Comparison of ENCODE assay signal across 12 cellular contexts in genomic region chr7:76283254-76284159, GRCh38. TPM values are rescaled to one million over a fixed set of nuclear protein-coding genes. Genes with fewer than 3 reads are reported as not detected.
DNase-seq lines count a peak whose midpoint lies in the region; ATAC-seq, FAIRE-seq and TF ChIP-seq lines count a peak whose summit lies in the region.
"Had no signal": no experiment of that assay in that cellular context is flagged by ENCODE, and none has a peak within 500 bp of the region (broad histone marks: within the 10 kb centered on the region; RNA-seq: fewer than 3 reads in every experiment).

No MANE protein-coding gene starts in this region.

- no peak for TF ChIP-seq POLR2A in GM12891 (IDR thresholded peaks at IDR 0.05; ENCODE audit: low read depth, low read length)

- H3K4me2 ChIP-seq in keratinocyte (ENCODE audit: control insufficient read depth, extremely low read depth, insufficient read depth, low read depth, low read length) = peak overlapping the region; percentile 32

- H3K27me3 ChIP-seq in keratinocyte (ENCODE audit: control insufficient read depth, extremely low read depth, insufficient read depth, low read length) (peaks cover 36% of the 10 kb centered on the region), thoracic aorta (replicated peaks; ENCODE audit: insufficient read depth) (no peaks in the 10 kb centered on the region)

- no peaks in the 10 kb centered on the region for H3K9me3 Mint-ChIP-seq in activated T-cell treated with anti-CD3 and anti-CD28 coated beads, Interleukin-2, amount 50 U/mL, for 4 hours
- no peaks in the 10 kb centered on the region for H3K9me3 Mint-ChIP-seq in activated T-helper 2 cell treated with anti-CD3 and anti-CD28 coated beads, Interferon-gamma antibody, Interleukin-2, Interleukin-4, amounts not matched to agents 10 μg/mL and 5 μg/mL and 100 μg/mL, durations not matched to agents 14 hours and 24 hours and 36 hours

- H3K9me3 ChIP-seq in keratinocyte (ENCODE audit: control insufficient read depth, low read depth, low read length) = no peaks in the 10 kb centered on the region
- H3K9me3 ChIP-seq in thoracic aorta = no peaks in the 10 kb centered on the region
- H3K9me3 ChIP-seq: mucosa of descending colon had no signal

- H3K9me1 ChIP-seq in keratinocyte (ENCODE audit: control insufficient read depth, extremely low read depth, insufficient read depth, low read length) = no peaks in the 10 kb centered on the region

- H3K79me2 ChIP-seq in keratinocyte (ENCODE audit: control insufficient read depth, insufficient read depth, low read length) = no peaks in the 10 kb centered on the region

- H3K9ac ChIP-seq in keratinocyte (ENCODE audit: control insufficient read depth, extremely low read depth, insufficient read depth, low read length) = no peak overlapping the region

- TF ChIP-seq CTCF in keratinocyte (optimal IDR thresholded peaks at IDR 0.05 in 1 of 3, IDR thresholded peaks at IDR 0.05 in 1 of 3, conservative IDR thresholded peaks at IDR 0.05 in 1 of 3; ENCODE audit: extremely low read depth in 1 of 3, insufficient read depth in 2 of 3, low read length in 3 of 3) = no peak
- TF ChIP-seq CTCF in thoracic aorta (IDR thresholded peaks at IDR 0.05) = no peak

- H4K20me1 ChIP-seq in keratinocyte (ENCODE audit: control insufficient read depth, extremely low read depth, insufficient read depth, low read length) = peaks cover 2% of the 10 kb centered on the region

- no peak overlapping the region for H2AFZ ChIP-seq in keratinocyte (ENCODE audit: control insufficient read depth, low read length)

- FAIRE-seq in keratinocyte (lab: Jason Lieb, UNC) (no peak), GM12891 (lab: Jason Lieb, UNC) (no peak)
- FAIRE-seq: GM12878 had no signal

- peaks cover 2% of the 10 kb centered on the region for H3K4me1 ChIP-seq in keratinocyte (ENCODE audit: control insufficient read depth, extremely low read depth, insufficient read depth, low read length)
- peaks cover 2 to 12% of the 10 kb centered on the region in 2 donors for H3K4me1 ChIP-seq in thoracic aorta (ENCODE audit: control insufficient read depth in 1 of 2, low read depth in 2 of 2)

- no peak overlapping the region for H3K27ac Mint-ChIP-seq in activated T-helper 2 cell treated with anti-CD3 and anti-CD28 coated beads, Interferon-gamma antibody, Interleukin-2, Interleukin-4, amounts not matched to agents 10 μg/mL and 5 μg/mL and 100 μg/mL, durations not matched to agents 14 hours and 24 hours and 36 hours

- ATAC-seq in activated T-cell treated with anti-CD3 and anti-CD28 coated beads, Interleukin-2, amount 50 U/mL, for 4 hours = no peak
- no peak for ATAC-seq in thoracic aorta (ENCODE audit: insufficient number of reproducible peaks, low FRiP score, low read depth)
- ATAC-seq in HG03045 (IDR thresholded peaks at IDR 0.05; ENCODE audit: unreplicated experiment) = no peak
- ATAC-seq: GM12878 had no signal

- H3K4me3 Mint-ChIP-seq in activated T-cell treated with anti-CD3 and anti-CD28 coated beads, Interleukin-2, amount 50 U/mL, for 4 hours = peak overlapping the region; percentile 56
- peak overlapping the region; percentile 58 for H3K4me3 Mint-ChIP-seq in activated T-helper 2 cell treated with anti-CD3 and anti-CD28 coated beads, Interferon-gamma antibody, Interleukin-2, Interleukin-4, amounts not matched to agents 10 μg/mL and 5 μg/mL and 100 μg/mL, durations not matched to agents 14 hours and 24 hours and 36 hours (ENCODE audit: low read depth)

- peak overlapping the region in 1 of 3 experiments; percentile 29 for H3K4me3 ChIP-seq in keratinocyte (ENCODE audit: control insufficient read depth in 2 of 3, extremely low read depth in 1 of 3, insufficient read depth in 2 of 3, low read depth in 1 of 3, low read length in 3 of 3)
- peak overlapping the region; percentile 71 for H3K4me3 ChIP-seq in thoracic aorta
- H3K4me3 ChIP-seq: GM12878, mucosa of descending colon had no signal

- H3K27ac ChIP-seq in keratinocyte (ENCODE audit: control insufficient read depth, insufficient read depth, low read length) (no peak overlapping the region), thoracic aorta (no peak overlapping the region)

- DNase-seq in activated T-cell treated with anti-CD3 and anti-CD28 coated beads, Interleukin-2, amount 50 U/mL, for 4 hours = no peak
- DNase-seq in activated T-cell treated with anti-CD3 and anti-CD28 coated beads for 4 hours = no peak
- DNase-seq in activated T-helper 2 cell treated with anti-CD3 and anti-CD28 coated beads, Interferon-gamma antibody, Interleukin-2, Interleukin-4, amounts not matched to agents 10 μg/mL and 5 μg/mL and 100 μg/mL, durations not matched to agents 14 hours and 24 hours and 36 hours (ENCODE audit: low spot score) = no peak
- no peak for DNase-seq in keratinocyte (ENCODE audit: low read depth, low spot score)
- DNase-seq in thoracic aorta (ENCODE audit: low spot score) = no peak
- DNase-seq in GM12891 (ENCODE audit: insufficient read length, low spot score) = no peak
- DNase-seq in stimulated activated CD4-positive, alpha-beta T cell treated with anti-CD3 and anti-CD28 coated beads, Interleukin-12 subunit alpha, Interleukin-12 subunit beta, amount 100 ng/mL, for 4 hours = no peak
- DNase-seq: MM.1S; mucosa of descending colon; stimulated activated CD4-positive, alpha-beta T cell treated with anti-CD3 and anti-CD28 coated beads, Interleukin-2, amount 100 ng/mL, for 24 hours had no signal

- no peaks in the 10 kb centered on the region for H3K36me3 Mint-ChIP-seq in activated T-cell treated with anti-CD3 and anti-CD28 coated beads, Interleukin-2, amount 50 U/mL, for 4 hours (ENCODE audit: insufficient read depth)
- no peaks in the 10 kb centered on the region for H3K36me3 Mint-ChIP-seq in activated T-helper 2 cell treated with anti-CD3 and anti-CD28 coated beads, Interferon-gamma antibody, Interleukin-2, Interleukin-4, amounts not matched to agents 10 μg/mL and 5 μg/mL and 100 μg/mL, durations not matched to agents 14 hours and 24 hours and 36 hours (ENCODE audit: low read depth)

- dilution Hi-C loops in keratinocyte (cut with MboI; ENCODE audit: extremely low pct_ligation_motif_present, low sequenced_read_pairs) = loop anchor here (10.0 kb wide), 1 partner anchor 79 kb away; the partner anchor contains the start of gene SRRM3

- peaks cover 33% of the 10 kb centered on the region for H3K27me3 Mint-ChIP-seq in activated T-cell treated with anti-CD3 and anti-CD28 coated beads, Interleukin-2, amount 50 U/mL, for 4 hours (ENCODE audit: low read depth)
- peaks cover 47% of the 10 kb centered on the region for H3K27me3 Mint-ChIP-seq in activated T-helper 2 cell treated with anti-CD3 and anti-CD28 coated beads, Interferon-gamma antibody, Interleukin-2, Interleukin-4, amounts not matched to agents 10 μg/mL and 5 μg/mL and 100 μg/mL, durations not matched to agents 14 hours and 24 hours and 36 hours (ENCODE audit: low read depth)

- intact Hi-C loops in activated T-helper 2 cell treated with anti-CD3 and anti-CD28 coated beads, Interferon-gamma antibody, Interleukin-2, Interleukin-4, amounts not matched to agents 10 μg/mL and 5 μg/mL and 100 μg/mL, durations not matched to agents 14 hours and 24 hours and 36 hours (cut with micrococcal nuclease) = no loop called here

- H3K36me3 ChIP-seq in keratinocyte (ENCODE audit: control insufficient read depth in 2 of 2, extremely low read depth in 1 of 2, insufficient read depth in 2 of 2, low read length in 2 of 2) (no peaks in the 10 kb centered on the region), thoracic aorta (no peaks in the 10 kb centered on the region)

- H3K4me1 Mint-ChIP-seq in activated T-cell treated with anti-CD3 and anti-CD28 coated beads, Interleukin-2, amount 50 U/mL, for 4 hours (ENCODE audit: low read depth) = peaks cover 11% of the 10 kb centered on the region
- peaks cover 6% of the 10 kb centered on the region for H3K4me1 Mint-ChIP-seq in activated T-helper 2 cell treated with anti-CD3 and anti-CD28 coated beads, Interferon-gamma antibody, Interleukin-2, Interleukin-4, amounts not matched to agents 10 μg/mL and 5 μg/mL and 100 μg/mL, durations not matched to agents 14 hours and 24 hours and 36 hours (ENCODE audit: low read depth)

TF ChIP-seq in GM12891, 5 proteins besides CTCF, POLR2A, EP300 and RAD21:
- TF ChIP-seq POLR2AphosphoS5 (IDR thresholded peaks at IDR 0.05; ENCODE audit: low read depth, low read length) (no peak), PAX5 (IDR thresholded peaks at IDR 0.05; ENCODE audit: insufficient read depth, low read length, severe bottlenecking) (no peak), POU2F2 (IDR thresholded peaks at IDR 0.05; ENCODE audit: low read depth, low read length) (no peak), TAF1 (IDR thresholded peaks at IDR 0.05; ENCODE audit: low read depth, low read length) (no peak), SPI1 (IDR thresholded peaks at IDR 0.05; ENCODE audit: low read depth, low read length) (no peak)

RNA-seq across cellular contexts. Expression of gene HSPB1, which starts 19.0 kb away (rescaled TPM):
- 10 to 100 TPM; 50.3 to 57.0 (median 53.8) TPM for total RNA-seq in activated T-cell treated with anti-CD3 and anti-CD28 coated beads, Interleukin-2, amount 50 U/mL, for 4 hours
- 116 and 131 TPM in 2 replicates for total RNA-seq in activated T-helper 2 cell treated with anti-CD3 and anti-CD28 coated beads, Interferon-gamma antibody, Interleukin-2, Interleukin-4, amounts not matched to agents 10 μg/mL and 5 μg/mL and 100 μg/mL, durations not matched to agents 14 hours and 24 hours and 36 hours
- 460 to 1,644 TPM (median 478 TPM) in 3 replicates for polyA plus RNA-seq in keratinocyte
- 1,835 TPM for polyA plus RNA-seq in keratinocyte (2011; ENCODE audit: low read depth)
- polyA plus RNA-seq in keratinocyte (2011; cell fraction: cytosol; rRNA removed) = 1,014 and 2,934 TPM in 2 replicates
- polyA plus RNA-seq in keratinocyte (2011; cell fraction: nucleus; rRNA removed) = 815 and 1,237 TPM in 2 replicates
- 1,130 and 7,717 TPM in 2 replicates for polyA plus RNA-seq in keratinocyte (2012; ENCODE audit: low replicate concordance)
- 147 to 577 TPM (median 569 TPM) in 3 replicates for polyA minus RNA-seq in keratinocyte
- polyA minus RNA-seq in keratinocyte (2011; cell fraction: cytosol; rRNA and poly(A)+ RNA removed) = 2,222 TPM
- 585 and 748 TPM in 2 replicates for polyA minus RNA-seq in keratinocyte (2011; cell fraction: nucleus; rRNA and poly(A)+ RNA removed)
- 1,000 to 10,000 TPM; 1,835 to 2,623 TPM for total RNA-seq in thoracic aorta
- polyA plus RNA-seq in GM12891 (2012; ENCODE audit: low read depth, missing spikeins) = 320 TPM

Comparison
In these comparisons a context has a peak if more than half of its experiments do, and no peak if none do; other contexts are left out.
1. RNA of gene HSPB1, which starts 19.0 kb away (total RNA-seq): 1,835 to 2,623 TPM in thoracic aorta; 116 to 131 TPM in activated T-helper 2 cell treated with anti-CD3 and anti-CD28 coated beads, Interferon-gamma antibody, Interleukin-2, Interleukin-4, amounts not matched to agents 10 μg/mL and 5 μg/mL and 100 μg/mL, durations not matched to agents 14 hours and 24 hours and 36 hours and 50.3 to 57.0 TPM in activated T-cell treated with anti-CD3 and anti-CD28 coated beads, Interleukin-2, amount 50 U/mL, for 4 hours; every median in the first group is over 10 times any median in the second.